Comparison of ENCODE assay signal across 9 cellular contexts in the genomic region with DNA sequence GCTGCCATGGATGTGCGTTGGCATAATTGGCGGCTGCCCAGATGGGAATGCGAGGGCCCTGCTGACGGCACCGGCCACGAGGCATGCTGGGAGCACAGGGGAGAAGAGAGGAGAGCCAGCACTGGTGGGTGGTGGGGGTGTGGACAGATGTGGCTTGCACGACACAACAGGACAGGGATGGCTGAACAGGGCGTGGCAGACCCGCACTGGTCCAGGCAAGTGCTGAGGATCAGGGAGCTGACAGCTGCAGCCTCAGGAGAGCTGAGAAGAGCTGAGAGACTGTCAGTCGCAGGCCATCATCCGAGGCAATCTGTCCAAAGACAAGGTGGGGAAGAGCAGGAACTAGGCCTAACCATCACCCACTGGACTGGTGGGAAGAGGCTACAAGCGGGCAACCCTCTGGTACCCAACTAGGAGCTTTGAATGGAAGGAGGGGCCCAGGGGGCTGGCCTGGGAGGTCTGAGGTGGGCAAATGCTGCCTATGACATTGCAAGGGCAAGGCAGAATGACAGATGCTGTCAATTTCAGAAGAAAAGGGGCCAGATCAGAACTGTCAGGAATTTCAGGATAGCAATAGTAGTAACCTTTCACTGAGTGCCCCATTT. TPM values are rescaled to one million over a fixed set of nuclear protein-coding genes. Genes with fewer than 3 reads are reported as not detected.
DNase-seq lines count a peak whose midpoint lies in the region; ATAC-seq and TF ChIP-seq lines count a peak whose summit lies in the region.
"Had no signal": no experiment of that assay in that cellular context is flagged by ENCODE, and none has a peak within 500 bp of the region (broad histone marks: within the 10 kb centered on the region; RNA-seq: fewer than 3 reads in every experiment).

No MANE protein-coding gene starts in this region.

- H3K36me3 Mint-ChIP-seq in Calu3 (ENCODE audit: insufficient read depth, unreplicated experiment) (peaks cover 68% of the 10 kb centered on the region), nephron progenitor cell (ENCODE audit: low read depth) (peaks cover 22% of the 10 kb centered on the region)
- peaks cover 16% of the 10 kb centered on the region for H3K36me3 Mint-ChIP-seq in central memory CD8-positive, alpha-beta T cell (ENCODE audit: insufficient read depth)

- no peak for ATAC-seq in central memory CD8-positive, alpha-beta T cell (replicated peaks; ENCODE audit: extremely low read depth, poor library complexity, severe bottlenecking)
- ATAC-seq in HG03439 (IDR thresholded peaks at IDR 0.05; ENCODE audit: unreplicated experiment) (no peak), GM19324 (IDR thresholded peaks at IDR 0.05; ENCODE audit: low FRiP score, unreplicated experiment) (no peak)

- no peaks in the 10 kb centered on the region for H3K36me3 ChIP-seq in MM.1S (replicated peaks; ENCODE audit: insufficient read depth, low read length)

- intact Hi-C loops in Calu3 (cut with micrococcal nuclease; ENCODE audit: unreplicated experiment), result no loop called here

- TF ChIP-seq CTCF in Calu3 (IDR thresholded peaks at IDR 0.05; ENCODE audit: unreplicated experiment), result no peak
- TF ChIP-seq CTCF in MM.1S (IDR thresholded peaks at IDR 0.05; ENCODE audit: low read length), result no peak
- TF ChIP-seq CTCF in nephron progenitor cell (IDR thresholded peaks at IDR 0.05), result no peak

- peak overlapping the region; percentile 96; the same call in 1 of the 2 replicates for H3K4me2 ChIP-seq in MM.1S (ENCODE audit: low read depth, low read length)

- H3K79me2 ChIP-seq in MM.1S (ENCODE audit: low read length), result peaks cover 74% of the 10 kb centered on the region

- H3F3A ChIP-seq in MM.1S (ENCODE audit: insufficient read depth, low read length), result peaks cover 18% of the 10 kb centered on the region; the same call in 1 of the 2 replicates

- H3K4me3 Mint-ChIP-seq in Calu3 (ENCODE audit: low read depth, unreplicated experiment) (peak overlapping the region; percentile 95), nephron progenitor cell (peak overlapping the region; percentile 91)
- H3K4me3 Mint-ChIP-seq in central memory CD8-positive, alpha-beta T cell, result peak overlapping the region; percentile 83

- H3K4me3 ChIP-seq in MM.1S (ENCODE audit: low read length), result no peak overlapping the region

- no peaks in the 10 kb centered on the region for H3K9me3 ChIP-seq in MM.1S (replicated peaks; ENCODE audit: insufficient read depth, low read length)

- H3K4me1 ChIP-seq in MM.1S (ENCODE audit: low read length), result peaks cover 52% of the 10 kb centered on the region

- H3K4me1 Mint-ChIP-seq in Calu3 (ENCODE audit: low read depth, unreplicated experiment) (peaks cover 63% of the 10 kb centered on the region), nephron progenitor cell (peaks cover 39% of the 10 kb centered on the region)
- peaks cover 42% of the 10 kb centered on the region for H3K4me1 Mint-ChIP-seq in central memory CD8-positive, alpha-beta T cell

- H3K27me3 ChIP-seq in MM.1S (replicated peaks; ENCODE audit: insufficient read depth, low read length), result no peaks in the 10 kb centered on the region

- no peaks in the 10 kb centered on the region for H3K9me2 ChIP-seq in MM.1S (replicated peaks; ENCODE audit: insufficient read depth, low read length)

- H4K20me1 ChIP-seq in MM.1S (ENCODE audit: insufficient read depth, low read length), result no peaks in the 10 kb centered on the region

- CTCF ChIA-PET in Calu3 (lab: Charles Lee), result no interaction called here

- no peak overlapping the region for H3K27ac ChIP-seq in MM.1S (ENCODE audit: low read length)

- no peak overlapping the region for H3K27ac Mint-ChIP-seq in Calu3 (ENCODE audit: unreplicated experiment)
- no peak overlapping the region for H3K27ac Mint-ChIP-seq in central memory CD8-positive, alpha-beta T cell (ENCODE audit: low read depth)
- H3K27ac Mint-ChIP-seq in nephron progenitor cell, result no peak overlapping the region

- no peaks in the 10 kb centered on the region for H3K27me3 Mint-ChIP-seq in Calu3 (ENCODE audit: unreplicated experiment)
- no peaks in the 10 kb centered on the region for H3K27me3 Mint-ChIP-seq in central memory CD8-positive, alpha-beta T cell
- peaks cover 8% of the 10 kb centered on the region for H3K27me3 Mint-ChIP-seq in nephron progenitor cell (ENCODE audit: low read depth, poor library complexity)

- no peaks in the 10 kb centered on the region for H3K9me3 Mint-ChIP-seq in Calu3 (ENCODE audit: low read depth, unreplicated experiment)
- no peaks in the 10 kb centered on the region for H3K9me3 Mint-ChIP-seq in central memory CD8-positive, alpha-beta T cell
- H3K9me3 Mint-ChIP-seq in nephron progenitor cell, result no peaks in the 10 kb centered on the region

- H2AFZ ChIP-seq in MM.1S (ENCODE audit: low read length), result no peak overlapping the region

- DNase-seq in Calu3, result no peak
- DNase-seq in MM.1S, result no peak
- no peak for DNase-seq in central memory CD8-positive, alpha-beta T cell (ENCODE audit: low spot score in 2 of 2)
- DNase-seq in nephron progenitor cell, result no peak
- no peak for DNase-seq in HPDE6-E6E7 (ENCODE audit: extremely low spot score)
- DNase-seq in NCI-H128 (lab: John Stamatoyannopoulos, UW; ENCODE audit: unreplicated experiment), result no peak
- DNase-seq: NCI-H446 had no signal

- no TSS peak for BruUV-seq in Calu3 (replicated peaks; lab: Mats Ljungman, UMichigan)

- H3K9ac ChIP-seq in MM.1S (ENCODE audit: low read length), result no peak overlapping the region; the same call in 1 of the 2 replicates

RNA-seq across cellular contexts. Expression of a gene that starts 2.4 kb away (rescaled TPM):
- 9.1 and 13.0 TPM in 2 replicates for total RNA-seq in Calu3 (2022)

RNA-seq across cellular contexts. Expression of a gene that starts 2.4 kb away (rescaled TPM):
- 26.2 and 28.7 TPM in 2 replicates for total RNA-seq in Calu3 (2022)
